ENCODE assay signal across 1 cellular context in the genomic region with DNA sequence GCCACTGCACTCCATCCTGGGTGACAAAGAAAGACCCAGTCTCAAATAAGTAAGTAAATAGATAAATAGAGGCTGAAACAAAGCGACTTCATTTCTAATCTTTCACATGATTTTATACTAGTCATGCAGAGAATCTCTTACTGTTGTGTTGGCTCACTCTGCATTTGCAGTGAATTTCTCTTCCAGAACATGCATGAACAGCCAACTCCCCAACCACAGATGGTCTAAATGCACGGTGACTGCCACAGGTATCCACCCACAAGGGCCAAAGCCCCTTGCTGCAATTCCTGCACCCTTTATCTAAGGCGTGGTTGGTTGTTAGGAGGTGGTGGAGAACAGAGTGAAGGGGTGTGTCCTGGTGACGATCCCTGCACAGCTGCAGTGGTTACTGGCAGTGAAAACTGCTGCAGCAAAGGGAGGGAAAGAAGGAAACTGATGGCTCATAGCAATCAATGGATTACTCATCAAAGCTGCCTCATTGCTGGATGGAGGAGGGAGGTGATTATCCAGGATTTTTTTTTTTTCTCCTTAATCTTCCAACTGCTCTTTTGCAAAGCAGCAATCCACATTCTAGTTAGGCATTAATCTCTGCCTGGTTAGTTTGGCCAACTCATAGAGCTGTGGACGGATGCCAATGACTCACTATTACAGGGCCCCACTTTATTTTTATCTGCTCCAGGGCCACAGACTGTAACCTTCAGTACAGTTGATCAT.
TF ChIP-seq lines count a peak whose summit lies in the region.

No MANE protein-coding gene starts in this region.

TF ChIP-seq in HCT116, 20 proteins besides CTCF, POLR2A, EP300 and RAD21 (continued from another document):
- TF ChIP-seq SRF (IDR thresholded peaks at IDR 0.05; ENCODE audit: low read depth) (peak; percentile 80), FOSL1 (IDR thresholded peaks at IDR 0.05; ENCODE audit: low read depth) (peak; percentile 95; the same call in 1 of the 2 replicates), JUND (IDR thresholded peaks at IDR 0.05) (peak; percentile 92), ELF1 (IDR thresholded peaks at IDR 0.05; ENCODE audit: borderline replicate concordance, low read depth) (no peak), CEBPB (IDR thresholded peaks at IDR 0.05; ENCODE audit: low read depth) (peak; percentile 76), TCF7L2 (IDR thresholded peaks at IDR 0.05; ENCODE audit: borderline replicate concordance, extremely low read depth, insufficient read depth, insufficient read length) (peak; percentile 37), YY1 (IDR thresholded peaks at IDR 0.05; ENCODE audit: extremely low read depth, insufficient replicate concordance, low read depth, low read length) (no peak), EZH2 (IDR thresholded peaks at IDR 0.05) (no peak)
